Comparison of ENCODE assay signal across 9 cellular contexts in genomic region chr11:41461057-41461681, GRCh38. TPM values are rescaled to one million over a fixed set of nuclear protein-coding genes. Genes with fewer than 3 reads are reported as not detected.
DNase-seq lines count a peak whose midpoint lies in the region; ATAC-seq, FAIRE-seq and TF ChIP-seq lines count a peak whose summit lies in the region.
"Had no signal": no experiment of that assay in that cellular context is flagged by ENCODE, and none has a peak within 500 bp of the region (broad histone marks: within the 10 kb centered on the region; RNA-seq: fewer than 3 reads in every experiment).

No MANE protein-coding gene starts in this region.

- DNase-seq in AG09319 (ENCODE audit: extremely low read depth, low read depth), result no peak
- peak; percentile 13 for DNase-seq in GM23248
- DNase-seq in SK-N-DZ (ENCODE audit: low spot score), result peak; percentile 21
- DNase-seq in kidney, result no peak
- DNase-seq in natural killer cell, result no peak
- DNase-seq in cortex of kidney (lab: John Stamatoyannopoulos, UW), result no peak
- DNase-seq in activated T-helper 1 cell treated with anti-CD3 and anti-CD28 coated beads, Interleukin-12 subunit alpha, Interleukin-12 subunit beta, Interleukin-2, Interleukin-4 antibody, amounts not matched to agents 30 ng/mL and 10 ng/mL and 1 ng/mL, durations not matched to agents 14 hours and 24 hours and 36 hours (ENCODE audit: low spot score), result no peak
- DNase-seq: naive B cell had no signal

- peaks cover 3 to 10% of the 10 kb centered on the region in 2 donors for H3K9me3 Mint-ChIP-seq in natural killer cell
- no peaks in the 10 kb centered on the region for H3K9me3 Mint-ChIP-seq in activated T-helper 1 cell treated with anti-CD3 and anti-CD28 coated beads, Interleukin-12 subunit alpha, Interleukin-12 subunit beta, Interleukin-2, Interleukin-4 antibody, amounts not matched to agents 30 ng/mL and 10 ng/mL and 1 ng/mL, durations not matched to agents 14 hours and 24 hours and 36 hours

- intact Hi-C loops in kidney (cut with DNase I) (no loop called here), natural killer cell (cut with micrococcal nuclease) (no loop called here)
- intact Hi-C loops in activated T-helper 1 cell treated with anti-CD3 and anti-CD28 coated beads, Interleukin-12 subunit alpha, Interleukin-12 subunit beta, Interleukin-2, Interleukin-4 antibody, amounts not matched to agents 30 ng/mL and 10 ng/mL and 1 ng/mL, durations not matched to agents 14 hours and 24 hours and 36 hours (cut with micrococcal nuclease), result loop anchor here (1.0 to 2.0 kb wide), 2 partner anchors 1063 to 1822 kb away; no protein-coding TSS in a partner anchor

- no peak overlapping the region for H3K4me3 Mint-ChIP-seq in natural killer cell
- no peak overlapping the region for H3K4me3 Mint-ChIP-seq in activated T-helper 1 cell treated with anti-CD3 and anti-CD28 coated beads, Interleukin-12 subunit alpha, Interleukin-12 subunit beta, Interleukin-2, Interleukin-4 antibody, amounts not matched to agents 30 ng/mL and 10 ng/mL and 1 ng/mL, durations not matched to agents 14 hours and 24 hours and 36 hours
- H3K4me3 Mint-ChIP-seq: naive B cell had no signal

- in situ Hi-C loops in GM23248 (cut with MboI), result loop anchor here (25.0 kb wide), 1 partner anchor 1826 kb away; no protein-coding TSS in a partner anchor

- H3K79me2 ChIP-seq in GM23248 (ENCODE audit: insufficient read depth), result no peaks in the 10 kb centered on the region

- TF ChIP-seq CTCF in AG09319 (IDR thresholded peaks at IDR 0.05; ENCODE audit: low read depth, low read length), result peak; percentile 22
- peak; percentile 75 for TF ChIP-seq CTCF in kidney (IDR thresholded peaks at IDR 0.05; ENCODE audit: borderline replicate concordance, extremely low read depth, insufficient read depth)
- TF ChIP-seq CTCF in natural killer cell (IDR thresholded peaks at IDR 0.05), result no peak

- H3K9me3 ChIP-seq in GM23248 (ENCODE audit: low read depth), result no peaks in the 10 kb centered on the region
- no peaks in the 10 kb centered on the region for H3K9me3 ChIP-seq in kidney (ENCODE audit: control insufficient read depth in 1 of 2, low read length in 2 of 2)

- no peaks in the 10 kb centered on the region for H3K36me3 Mint-ChIP-seq in natural killer cell
- H3K36me3 Mint-ChIP-seq in activated T-helper 1 cell treated with anti-CD3 and anti-CD28 coated beads, Interleukin-12 subunit alpha, Interleukin-12 subunit beta, Interleukin-2, Interleukin-4 antibody, amounts not matched to agents 30 ng/mL and 10 ng/mL and 1 ng/mL, durations not matched to agents 14 hours and 24 hours and 36 hours (ENCODE audit: low read depth), result no peaks in the 10 kb centered on the region
- H3K36me3 Mint-ChIP-seq: naive B cell had no signal

- H3F3A ChIP-seq in GM23248 (ENCODE audit: insufficient read depth), result no peaks in the 10 kb centered on the region

- H3K4me3 ChIP-seq in GM23248, result no peak overlapping the region
- H3K4me3 ChIP-seq in kidney (ENCODE audit: low read length in 2 of 2), result no peak overlapping the region

- H3K4me1 ChIP-seq in GM23248 (ENCODE audit: insufficient read depth) (no peaks in the 10 kb centered on the region), kidney (ENCODE audit: control insufficient read depth in 1 of 2, insufficient read depth in 1 of 2, low read depth in 1 of 2, low read length in 2 of 2) (no peaks in the 10 kb centered on the region)

- H3K27me3 ChIP-seq in GM23248 (replicated peaks; ENCODE audit: insufficient read depth), result no peaks in the 10 kb centered on the region

- no peak overlapping the region for H3K27ac ChIP-seq in GM23248
- H3K27ac ChIP-seq in kidney (ENCODE audit: low read depth in 2 of 2, low read length in 2 of 2), result no peak overlapping the region

- H4K20me1 ChIP-seq in GM23248 (ENCODE audit: insufficient read depth), result no peaks in the 10 kb centered on the region

- FAIRE-seq in kidney (lab: Jason Lieb, UNC), result peak; percentile 79

- H3K36me3 ChIP-seq in GM23248 (ENCODE audit: low read depth) (no peaks in the 10 kb centered on the region), kidney (ENCODE audit: control insufficient read depth in 1 of 2, insufficient read depth in 2 of 2, low read length in 2 of 2) (no peaks in the 10 kb centered on the region)

- peaks cover 0 to 10% of the 10 kb centered on the region in 2 donors for H3K27me3 Mint-ChIP-seq in natural killer cell (ENCODE audit: low read depth in 2 of 2)
- peaks cover 4% of the 10 kb centered on the region for H3K27me3 Mint-ChIP-seq in activated T-helper 1 cell treated with anti-CD3 and anti-CD28 coated beads, Interleukin-12 subunit alpha, Interleukin-12 subunit beta, Interleukin-2, Interleukin-4 antibody, amounts not matched to agents 30 ng/mL and 10 ng/mL and 1 ng/mL, durations not matched to agents 14 hours and 24 hours and 36 hours (ENCODE audit: insufficient read depth)

- ATAC-seq in natural killer cell, result no peak
- ATAC-seq in GM19467 (IDR thresholded peaks at IDR 0.05; ENCODE audit: unreplicated experiment), result no peak

- no peaks in the 10 kb centered on the region for H3K4me1 Mint-ChIP-seq in natural killer cell
- H3K4me1 Mint-ChIP-seq in activated T-helper 1 cell treated with anti-CD3 and anti-CD28 coated beads, Interleukin-12 subunit alpha, Interleukin-12 subunit beta, Interleukin-2, Interleukin-4 antibody, amounts not matched to agents 30 ng/mL and 10 ng/mL and 1 ng/mL, durations not matched to agents 14 hours and 24 hours and 36 hours (ENCODE audit: low read depth), result no peaks in the 10 kb centered on the region

- WGBS in GM23248 (ENCODE audit: low coverage in 1 of 2, low lambda C conversion rate in 2 of 2, missing lambda C conversion rate in 2 of 2), 2 experiments, result 0 to 4% methylated on average over 1 of the region's 1 CpG

- H3K4me2 ChIP-seq in GM23248 (ENCODE audit: unreplicated experiment), result no peak overlapping the region

- no peaks in the 10 kb centered on the region for H3K9me2 ChIP-seq in GM23248 (ENCODE audit: insufficient read depth)

- no peak overlapping the region for H3K27ac Mint-ChIP-seq in natural killer cell
- H3K27ac Mint-ChIP-seq in activated T-helper 1 cell treated with anti-CD3 and anti-CD28 coated beads, Interleukin-12 subunit alpha, Interleukin-12 subunit beta, Interleukin-2, Interleukin-4 antibody, amounts not matched to agents 30 ng/mL and 10 ng/mL and 1 ng/mL, durations not matched to agents 14 hours and 24 hours and 36 hours, result no peak overlapping the region
- H3K27ac Mint-ChIP-seq: naive B cell had no signal

- H3K9ac ChIP-seq in GM23248, result no peak overlapping the region
- H3K9ac ChIP-seq in kidney (ENCODE audit: low read length in 2 of 2), result no peak overlapping the region

- H2AFZ ChIP-seq in GM23248, result no peak overlapping the region

RNA-seq across cellular contexts. Expression of gene LRRC4C, which starts 1.7 kb away (rescaled TPM):
- total RNA-seq in GM23248 (2014; rRNA removed; shearing (Covaris generic)), result not detected in 2 replicates
- polyA plus RNA-seq in GM23248 (2016; fragmentation: Nextera tagmentation; extraction: Ambion mirVana), result not detected in 2 replicates
- polyA plus RNA-seq in SK-N-DZ (2014; cell fraction: cytosol; rRNA removed), result 4.3 and 4.8 TPM in 2 replicates
- 1.3 and 2.0 TPM in 2 replicates for polyA plus RNA-seq in SK-N-DZ (2014; cell fraction: nucleus; rRNA removed)
- 1.6 TPM for total RNA-seq in kidney
- polyA plus RNA-seq in kidney (ENCODE audit: insufficient read depth, low read depth, low replicate concordance), result 0.26 TPM
- total RNA-seq in natural killer cell, result not detected
- not detected in 2 replicates for total RNA-seq in activated T-helper 1 cell treated with anti-CD3 and anti-CD28 coated beads, Interleukin-12 subunit alpha, Interleukin-12 subunit beta, Interleukin-2, Interleukin-4 antibody, amounts not matched to agents 30 ng/mL and 10 ng/mL and 1 ng/mL, durations not matched to agents 14 hours and 24 hours and 36 hours

Comparison
In these comparisons a context has a peak if more than half of its experiments do, and no peak if none do; other contexts are left out.
1. DNase-seq: peak in GM23248 (single experiment) and SK-N-DZ (single experiment); none in AG09319 (single experiment), kidney (single experiment), natural killer cell (single experiment), cortex of kidney (single experiment) and activated T-helper 1 cell treated with anti-CD3 and anti-CD28 coated beads, Interleukin-12 subunit alpha, Interleukin-12 subunit beta, Interleukin-2, Interleukin-4 antibody, amounts not matched to agents 30 ng/mL and 10 ng/mL and 1 ng/mL, durations not matched to agents 14 hours and 24 hours and 36 hours (single experiment).